ENCODE assay signal across 17 cellular contexts in the genomic region with DNA sequence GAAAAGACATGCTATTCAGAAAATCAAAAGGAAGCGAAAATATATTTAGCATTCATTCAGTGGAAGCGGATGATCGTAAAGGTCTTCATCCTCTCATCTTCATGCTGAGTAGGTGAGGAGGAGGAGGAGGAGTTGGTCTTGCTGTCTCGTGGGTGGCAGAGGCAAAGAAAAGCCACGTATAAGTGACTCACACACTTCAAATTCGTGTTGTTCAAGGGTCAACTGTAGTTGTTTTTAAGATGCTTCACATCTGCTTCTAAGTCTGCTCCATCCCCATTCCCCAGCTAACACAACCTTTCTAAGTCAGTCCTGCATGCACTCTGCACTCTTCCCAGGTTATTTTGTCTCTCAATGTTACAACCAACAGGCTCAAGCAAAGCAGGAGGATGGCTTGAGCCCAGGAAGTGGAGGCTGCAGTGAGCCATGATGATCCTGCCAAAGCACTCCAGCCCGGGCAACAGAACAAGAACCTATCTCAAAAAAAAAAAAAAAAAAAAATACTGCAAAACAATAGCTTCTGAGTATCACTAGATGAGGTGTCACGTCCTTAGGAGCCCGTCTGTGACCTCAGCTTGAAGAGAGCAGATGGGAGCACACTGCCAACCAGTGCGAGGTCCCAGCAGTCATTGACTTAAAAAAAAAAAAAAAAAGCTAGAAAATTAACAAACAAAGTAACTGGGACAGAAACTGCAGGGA.
DNase-seq lines count a peak whose midpoint lies in the region; ATAC-seq, FAIRE-seq and TF ChIP-seq lines count a peak whose summit lies in the region.
"Had no signal": no experiment of that assay in that cellular context is flagged by ENCODE, and none has a peak within 500 bp of the region (broad histone marks: within the 10 kb centered on the region; RNA-seq: fewer than 3 reads in every experiment).

No MANE protein-coding gene starts in this region.

- POLR2A ChIA-PET in activated CD8-positive, alpha-beta T cell treated with anti-CD3 and anti-CD28 coated beads, Interleukin-2, amount 10 ng/mL, durations not matched to agents 7 days and 5 days (lab: Charles Lee) = no interaction called here
- POLR2A ChIA-PET in RWPE1 (lab: Yijun Ruan, JAX; ENCODE audit: low non-redundant PET) = interaction anchor here (0.6 kb wide), 1 partner anchor 54 kb away, joined by 9 read pairs; no protein-coding TSS in a partner anchor

- no peaks in the 10 kb centered on the region for H3K4me1 ChIP-seq in cardiac muscle cell (ENCODE audit: low read depth)
- H3K4me1 ChIP-seq: esophagus squamous epithelium had no signal

- no peak overlapping the region for H3K4me3 Mint-ChIP-seq in activated T-cell treated with anti-CD3 and anti-CD28 coated beads, Interleukin-2, amount 50 U/mL, for 72 hours
- H3K4me3 Mint-ChIP-seq in activated CD8-positive, alpha-beta T cell treated with anti-CD3 and anti-CD28 coated beads, Interleukin-2, amount 10 ng/mL, durations not matched to agents 7 days and 5 days = no peak overlapping the region
- H3K4me3 Mint-ChIP-seq in stimulated activated naive B cell treated with anti-CD40 and anti-IgM and Interleukin-4, amounts not matched to agents 10 μg/mL and 1 μg/mL and 100 μg/mL, for 72 hours = no peak overlapping the region
- H3K4me3 Mint-ChIP-seq: activated T-cell treated with anti-CD3 and anti-CD28 coated beads, Interleukin-2, amount 50 U/mL, for 4 hours had no signal

- H3K4me3 ChIP-seq in cardiac muscle cell = no peak overlapping the region
- H3K4me3 ChIP-seq: esophagus squamous epithelium, left lung, thoracic aorta had no signal

- no peak for TF ChIP-seq CTCF in cardiac muscle cell (IDR thresholded peaks at IDR 0.05; ENCODE audit: low read depth, low read length)
- TF ChIP-seq CTCF in RWPE1 (conservative IDR thresholded peaks at IDR 0.05; ENCODE audit: low read depth) = no peak

- CTCF ChIA-PET in activated CD8-positive, alpha-beta T cell treated with anti-CD3 and anti-CD28 coated beads, Interleukin-2, amount 10 ng/mL, durations not matched to agents 7 days and 5 days (lab: Charles Lee) = no interaction called here
- CTCF ChIA-PET in RWPE1 (lab: Yijun Ruan, JAX) = interaction anchor here (0.6 kb wide), 1 partner anchor 48 kb away, joined by 3 read pairs; no protein-coding TSS in a partner anchor

- no peaks in the 10 kb centered on the region for H3K36me3 ChIP-seq in cardiac muscle cell
- H3K36me3 ChIP-seq: esophagus squamous epithelium, left lung, thoracic aorta had no signal

- FAIRE-seq in frontal cortex (lab: Jason Lieb, UNC) = no peak

- peak overlapping the region; percentile 13 for H3K27ac ChIP-seq in cardiac muscle cell
- H3K27ac ChIP-seq in RWPE1 = no peak overlapping the region
- H3K27ac ChIP-seq: esophagus squamous epithelium, left lung, thoracic aorta had no signal

- peak overlapping the region; percentile 26 for H3K27ac Mint-ChIP-seq in activated T-cell treated with anti-CD3 and anti-CD28 coated beads, Interleukin-2, amount 50 U/mL, for 72 hours
- peak overlapping the region; percentile 67 for H3K27ac Mint-ChIP-seq in activated CD8-positive, alpha-beta T cell treated with anti-CD3 and anti-CD28 coated beads, Interleukin-2, amount 10 ng/mL, durations not matched to agents 7 days and 5 days
- peak overlapping the region; percentile 81 for H3K27ac Mint-ChIP-seq in stimulated activated naive B cell treated with anti-CD40 and anti-IgM and Interleukin-4, amounts not matched to agents 10 μg/mL and 1 μg/mL and 100 μg/mL, for 72 hours

- peaks cover 59% of the 10 kb centered on the region for H3K4me1 Mint-ChIP-seq in activated T-cell treated with anti-CD3 and anti-CD28 coated beads, Interleukin-2, amount 50 U/mL, for 72 hours (ENCODE audit: low read depth)
- peaks cover 46% of the 10 kb centered on the region for H3K4me1 Mint-ChIP-seq in activated CD8-positive, alpha-beta T cell treated with anti-CD3 and anti-CD28 coated beads, Interleukin-2, amount 10 ng/mL, durations not matched to agents 7 days and 5 days (ENCODE audit: low read depth)
- peaks cover 30 to 73% of the 10 kb centered on the region in 2 donors for H3K4me1 Mint-ChIP-seq in stimulated activated naive B cell treated with anti-CD40 and anti-IgM and Interleukin-4, amounts not matched to agents 10 μg/mL and 1 μg/mL and 100 μg/mL, for 72 hours

- H3K36me3 Mint-ChIP-seq in activated T-cell treated with anti-CD3 and anti-CD28 coated beads, Interleukin-2, amount 50 U/mL, for 72 hours (ENCODE audit: insufficient read depth in 2 of 2) = peaks cover 6 to 18% of the 10 kb centered on the region in 2 donors
- H3K36me3 Mint-ChIP-seq in activated CD8-positive, alpha-beta T cell treated with anti-CD3 and anti-CD28 coated beads, Interleukin-2, amount 10 ng/mL, durations not matched to agents 7 days and 5 days (ENCODE audit: low read depth) = peaks cover 74% of the 10 kb centered on the region
- peaks cover 56 to 87% of the 10 kb centered on the region in 2 donors for H3K36me3 Mint-ChIP-seq in stimulated activated naive B cell treated with anti-CD40 and anti-IgM and Interleukin-4, amounts not matched to agents 10 μg/mL and 1 μg/mL and 100 μg/mL, for 72 hours

- H3K27me3 Mint-ChIP-seq in activated T-cell treated with anti-CD3 and anti-CD28 coated beads, Interleukin-2, amount 50 U/mL, for 72 hours (ENCODE audit: low read depth) = no peaks in the 10 kb centered on the region
- H3K27me3 Mint-ChIP-seq in activated CD8-positive, alpha-beta T cell treated with anti-CD3 and anti-CD28 coated beads, Interleukin-2, amount 10 ng/mL, durations not matched to agents 7 days and 5 days (ENCODE audit: low read depth) = no peaks in the 10 kb centered on the region
- H3K27me3 Mint-ChIP-seq in stimulated activated naive B cell treated with anti-CD40 and anti-IgM and Interleukin-4, amounts not matched to agents 10 μg/mL and 1 μg/mL and 100 μg/mL, for 72 hours = no peaks in the 10 kb centered on the region

- no peaks in the 10 kb centered on the region for H3K9me3 ChIP-seq in cardiac muscle cell (ENCODE audit: low read depth)
- H3K9me3 ChIP-seq: esophagus squamous epithelium, left lung, thoracic aorta had no signal

- DNase-seq in activated T-cell treated with anti-CD3 and anti-CD28 coated beads, Interleukin-2, amount 50 U/mL, for 72 hours = no peak
- no peak for DNase-seq in activated T-cell treated with anti-CD3 and anti-CD28 coated beads for 4 hours
- DNase-seq in activated CD8-positive, alpha-beta T cell treated with anti-CD3 and anti-CD28 coated beads, Interleukin-2, amount 10 ng/mL, durations not matched to agents 7 days and 5 days = no peak
- DNase-seq in cardiac muscle cell (ENCODE audit: low read depth in 1 of 2, low spot score in 1 of 2) = no peak
- no peak for DNase-seq in stimulated activated naive B cell treated with anti-CD40 and anti-IgM and Interleukin-4, amounts not matched to agents 10 μg/mL and 1 μg/mL and 100 μg/mL, for 72 hours
- DNase-seq in RWPE1 (ENCODE audit: low spot score) = no peak
- DNase-seq in frontal cortex (ENCODE audit: low spot score in 2 of 2) = no peak
- DNase-seq: activated CD4-positive, CD25-positive, alpha-beta regulatory T cell; activated T-cell treated with anti-CD3 and anti-CD28 coated beads, Interleukin-2, amount 50 U/mL, for 4 hours; Calu3; esophagus squamous epithelium; GF-D8; left lung; NCI-H1930; NCI-H69 had no signal

- peak in 1 of 2 donors; percentile 41 for ATAC-seq in activated T-cell treated with anti-CD3 and anti-CD28 coated beads, Interleukin-2, amount 50 U/mL, for 72 hours (replicated peaks in 1 of 2)
- ATAC-seq in activated CD8-positive, alpha-beta T cell treated with anti-CD3 and anti-CD28 coated beads, Interleukin-2, amount 10 ng/mL, durations not matched to agents 7 days and 5 days = no peak
- ATAC-seq in stimulated activated naive B cell treated with anti-CD40 and anti-IgM and Interleukin-4, amounts not matched to agents 10 μg/mL and 1 μg/mL and 100 μg/mL, for 72 hours (replicated peaks) = no peak
- ATAC-seq in GM18873 (IDR thresholded peaks at IDR 0.05; ENCODE audit: low FRiP score, unreplicated experiment) = no peak
- ATAC-seq: activated T-cell treated with anti-CD3 and anti-CD28 coated beads, Interleukin-2, amount 50 U/mL, for 4 hours; left lung had no signal

- no peaks in the 10 kb centered on the region for H3K27me3 ChIP-seq in cardiac muscle cell
- H3K27me3 ChIP-seq: esophagus squamous epithelium, left lung had no signal

- peaks cover 0 to 1% of the 10 kb centered on the region in 2 donors for H3K9me3 Mint-ChIP-seq in activated T-cell treated with anti-CD3 and anti-CD28 coated beads, Interleukin-2, amount 50 U/mL, for 72 hours
- H3K9me3 Mint-ChIP-seq in activated CD8-positive, alpha-beta T cell treated with anti-CD3 and anti-CD28 coated beads, Interleukin-2, amount 10 ng/mL, durations not matched to agents 7 days and 5 days (ENCODE audit: insufficient read depth) = no peaks in the 10 kb centered on the region
- H3K9me3 Mint-ChIP-seq in stimulated activated naive B cell treated with anti-CD40 and anti-IgM and Interleukin-4, amounts not matched to agents 10 μg/mL and 1 μg/mL and 100 μg/mL, for 72 hours = peaks cover 15 to 17% of the 10 kb centered on the region in 2 donors
- H3K9me3 Mint-ChIP-seq: activated T-cell treated with anti-CD3 and anti-CD28 coated beads, Interleukin-2, amount 50 U/mL, for 4 hours had no signal

Comparison
In these comparisons a context has a peak if more than half of its experiments do, and no peak if none do; other contexts are left out.
1. H3K27ac Mint-ChIP-seq: peak in every context shown above with its lines; median percentile 81 in stimulated activated naive B cell treated with anti-CD40 and anti-IgM and Interleukin-4, amounts not matched to agents 10 μg/mL and 1 μg/mL and 100 μg/mL, for 72 hours; 67 in activated CD8-positive, alpha-beta T cell treated with anti-CD3 and anti-CD28 coated beads, Interleukin-2, amount 10 ng/mL, durations not matched to agents 7 days and 5 days; 26 in activated T-cell treated with anti-CD3 and anti-CD28 coated beads, Interleukin-2, amount 50 U/mL, for 72 hours.